Comparison of ENCODE assay signal across 9 cellular contexts in genomic region chr18:75244336-75244735, GRCh38. TPM values are rescaled to one million over a fixed set of nuclear protein-coding genes. Genes with fewer than 3 reads are reported as not detected.
DNase-seq lines count a peak whose midpoint lies in the region; ATAC-seq and TF ChIP-seq lines count a peak whose summit lies in the region.
"Had no signal": no experiment of that assay in that cellular context is flagged by ENCODE, and none has a peak within 500 bp of the region (broad histone marks: within the 10 kb centered on the region; RNA-seq: fewer than 3 reads in every experiment).

No MANE protein-coding gene starts in this region.

- no peaks in the 10 kb centered on the region for H3K9me3 ChIP-seq in iPS DF 6.9 (ENCODE audit: control insufficient read depth, insufficient read depth, low read length)

- H3K27me3 Mint-ChIP-seq in activated T-helper 17 cell treated with anti-CD3 and anti-CD28 coated beads, Interleukin-2, amount 50 U/mL, for 72 hours: no peaks in the 10 kb centered on the region

- in situ Hi-C loops in KBM-7 (cut with MboI; ENCODE audit: low pct_unique_long_range_greater_than_20kb, low sequenced_read_pairs): no loop called here

- H3K36me3 ChIP-seq in iPS DF 6.9 (ENCODE audit: control insufficient read depth, insufficient read depth, low read length): no peaks in the 10 kb centered on the region

- no peak overlapping the region for H3K4me3 Mint-ChIP-seq in activated T-helper 17 cell treated with anti-CD3 and anti-CD28 coated beads, Interleukin-2, amount 50 U/mL, for 72 hours

- ATAC-seq in activated T-helper 17 cell treated with anti-CD3 and anti-CD28 coated beads, Interleukin-2, amount 50 U/mL, for 72 hours (replicated peaks): no peak

- 0 out of 2 replicates have a peak, but pooled peaks have one; percentile 8 for TF ChIP-seq CTCF in 22Rv1 (IDR thresholded peaks at IDR 0.05)
- peak; percentile 23 for TF ChIP-seq CTCF in GM10266 (IDR thresholded peaks at IDR 0.05; ENCODE audit: control insufficient read depth, insufficient read depth, low read depth, missing control alignments)

- no peak overlapping the region for H3K27ac ChIP-seq in 22Rv1
- no peak overlapping the region for H3K27ac ChIP-seq in iPS DF 6.9 (ENCODE audit: low read length)

- DNase-seq in GM10266 (ENCODE audit: extremely low spot score): no peak
- DNase-seq in activated CD4-positive, alpha-beta T cell treated with anti-CD3 and anti-CD28 coated beads for 48 hours: peak; percentile 42
- peak; percentile 2 for DNase-seq in iPS DF 6.9 (ENCODE audit: low read depth, low spot score)
- DNase-seq in mesenteric fat pad (ENCODE audit: low spot score): no peak
- no peak for DNase-seq in Ammon's horn (ENCODE audit: low spot score)
- DNase-seq in KBM-7: no peak
- DNase-seq: NCI-H1694 treated with DMSO at 0.1 percent for 48 hours had no signal

- H3K27me3 ChIP-seq in iPS DF 6.9 (ENCODE audit: control insufficient read depth, insufficient read depth, low read length): no peaks in the 10 kb centered on the region

- peaks cover 25% of the 10 kb centered on the region for H3K4me1 Mint-ChIP-seq in activated T-helper 17 cell treated with anti-CD3 and anti-CD28 coated beads, Interleukin-2, amount 50 U/mL, for 72 hours

- no peaks in the 10 kb centered on the region for H3K4me1 ChIP-seq in iPS DF 6.9 (ENCODE audit: control insufficient read depth, insufficient read depth, low read length)

- no CpG with 5 or more reads among the region's 11 CpGs for WGBS in iPS DF 6.9 (ENCODE audit: insufficient coverage, insufficient read length)

- H3K9me3 Mint-ChIP-seq in activated T-helper 17 cell treated with anti-CD3 and anti-CD28 coated beads, Interleukin-2, amount 50 U/mL, for 72 hours: no peaks in the 10 kb centered on the region

- H3K27ac Mint-ChIP-seq in activated T-helper 17 cell treated with anti-CD3 and anti-CD28 coated beads, Interleukin-2, amount 50 U/mL, for 72 hours: no peak overlapping the region

- H3K36me3 Mint-ChIP-seq in activated T-helper 17 cell treated with anti-CD3 and anti-CD28 coated beads, Interleukin-2, amount 50 U/mL, for 72 hours (ENCODE audit: low read depth): no peaks in the 10 kb centered on the region

- no peak overlapping the region for H3K4me3 ChIP-seq in iPS DF 6.9 (ENCODE audit: low read length)

RNA-seq across cellular contexts. Expression of gene TSHZ1, which starts 33.7 kb away (rescaled TPM):
- 20.9 TPM for total RNA-seq in mesenteric fat pad
- 10 to 100 TPM in 1 of 2 donors, 1 to 10 TPM in 1; 9.6 to 12.3 TPM for total RNA-seq in activated T-helper 17 cell treated with anti-CD3 and anti-CD28 coated beads, Interleukin-2, amount 50 U/mL, for 72 hours

RNA-seq across cellular contexts. Expression of gene PTGR3, which starts 35.4 kb away (rescaled TPM):
- 25.5 TPM for total RNA-seq in mesenteric fat pad
- total RNA-seq in activated T-helper 17 cell treated with anti-CD3 and anti-CD28 coated beads, Interleukin-2, amount 50 U/mL, for 72 hours: 10 to 100 TPM; 20.9 to 27.3 TPM

Comparison
In these comparisons a context has a peak if more than half of its experiments do, and no peak if none do; other contexts are left out.
1. DNase-seq: peak in activated CD4-positive, alpha-beta T cell treated with anti-CD3 and anti-CD28 coated beads for 48 hours (single experiment) and iPS DF 6.9 (single experiment); none in GM10266 (single experiment), mesenteric fat pad (single experiment), Ammon's horn (single experiment) and KBM-7 (single experiment).